Comparison of ENCODE assay signal across 20 cellular contexts in genomic region chr3:136645915-136646314, GRCh38.
DNase-seq lines count a peak whose midpoint lies in the region; ATAC-seq and TF ChIP-seq lines count a peak whose summit lies in the region.
"Had no signal": no experiment of that assay in that cellular context is flagged by ENCODE, and none has a peak within 500 bp of the region (broad histone marks: within the 10 kb centered on the region; RNA-seq: fewer than 3 reads in every experiment).

No MANE protein-coding gene starts in this region.

- 94 to 98% (median 97%) methylated on average over 2 of the region's 2 CpGs for WGBS in heart left ventricle, 4 donors

- POLR2A ChIA-PET in WTC11 (lab: Charles Lee): no interaction called here

- no peak for TF ChIP-seq POLR2A in heart left ventricle (IDR thresholded peaks at IDR 0.05)

- peak overlapping the region; percentile 21; the same call in 1 of the 2 replicates for H3K27ac Mint-ChIP-seq in WTC11
- H3K27ac Mint-ChIP-seq: activated CD4-positive, alpha-beta T cell treated with anti-CD3 and anti-CD28 coated beads for 36 hours had no signal

- H3K36me3 ChIP-seq in heart left ventricle: no peaks in the 10 kb centered on the region
- H3K36me3 ChIP-seq: lower lobe of right lung had no signal

- H3K4me3 ChIP-seq in heart left ventricle: no peak overlapping the region
- H3K4me3 ChIP-seq: lower lobe of right lung, skin epidermis had no signal

- ATAC-seq in GM18511 (IDR thresholded peaks at IDR 0.05; ENCODE audit: unreplicated experiment) (peak; percentile 79), GM21367 (IDR thresholded peaks at IDR 0.05; ENCODE audit: unreplicated experiment) (peak; percentile 64), HG03103 (IDR thresholded peaks at IDR 0.05; ENCODE audit: low read depth, unreplicated experiment) (peak; percentile 71), WTC11 (no peak), HG03520 (IDR thresholded peaks at IDR 0.05; ENCODE audit: unreplicated experiment) (no peak), heart left ventricle (no peak)
- ATAC-seq: activated CD4-positive, alpha-beta T cell treated with anti-CD3 and anti-CD28 coated beads for 36 hours; lower lobe of right lung; naive thymus-derived CD4-positive, alpha-beta T cell; Panc1 had no signal

- H3K36me3 Mint-ChIP-seq in WTC11: no peaks in the 10 kb centered on the region

- 0 out of 2 replicates have a peak, but pooled peaks cover 8% of the 10 kb centered on the region for H3K4me1 Mint-ChIP-seq in WTC11

- no peaks in the 10 kb centered on the region for H3K27me3 ChIP-seq in heart left ventricle

- H3K4me3 Mint-ChIP-seq in WTC11: no peak overlapping the region
- H3K4me3 Mint-ChIP-seq: activated CD4-positive, alpha-beta T cell treated with anti-CD3 and anti-CD28 coated beads for 36 hours had no signal

- H3K27me3 Mint-ChIP-seq in WTC11 (ENCODE audit: low read depth): no peaks in the 10 kb centered on the region
- H3K27me3 Mint-ChIP-seq: activated CD4-positive, alpha-beta T cell treated with anti-CD3 and anti-CD28 coated beads for 36 hours; naive thymus-derived CD4-positive, alpha-beta T cell had no signal

- CTCF ChIA-PET in WTC11 (lab: Charles Lee): no interaction called here

- no peak overlapping the region for H3K27ac ChIP-seq in heart left ventricle
- H3K27ac ChIP-seq: lower lobe of right lung, skin epidermis had no signal

- TF ChIP-seq CTCF in WTC11 (IDR thresholded peaks at IDR 0.05): no peak
- TF ChIP-seq CTCF in heart left ventricle (IDR thresholded peaks at IDR 0.05): no peak

- H3K9me3 Mint-ChIP-seq in WTC11: no peaks in the 10 kb centered on the region

- intact Hi-C loops in heart left ventricle (cut with DNase I): no loop called here

- peaks cover 0 to 14% (median 0%) of the 10 kb centered on the region in 12 donors for H3K4me1 ChIP-seq in heart left ventricle
- H3K4me1 ChIP-seq: lower lobe of right lung had no signal

- no peaks in the 10 kb centered on the region for H3K9me3 ChIP-seq in heart left ventricle
- H3K9me3 ChIP-seq: lower lobe of right lung had no signal

- no peak for DNase-seq in WTC11 (ENCODE audit: low spot score)
- no peak for DNase-seq in retina
- DNase-seq in heart left ventricle: no peak
- no peak for DNase-seq in NCI-H2029 treated with DMSO at 0.1 percent for 48 hours (lab: John Stamatoyannopoulos, UW)
- DNase-seq: activated CD4-positive, alpha-beta T cell treated with anti-CD3 and anti-CD28 coated beads for 36 hours; activated effector memory CD4-positive, alpha-beta T cell treated with Interleukin-2 at 50 U/mL for 16 hours; amygdala; effector memory CD4-positive, alpha-beta T cell; Kasumi-1; lower lobe of right lung; naive thymus-derived CD4-positive, alpha-beta T cell; NCI-H1417 treated with DMSO at 0.1 percent for 48 hours; NCI-H2171 treated with DMSO at 0.1 percent for 48 hours; posterior cingulate gyrus had no signal

TF ChIP-seq in WTC11, 78 proteins besides CTCF, POLR2A, EP300 and RAD21:
- TF ChIP-seq NFATC4 (CRISPR knock-in tag; IDR thresholded peaks at IDR 0.05): no peak
- no peak for TF ChIP-seq ZNF138 (CRISPR knock-in tag; conservative IDR thresholded peaks at IDR 0.05)
- TF ChIP-seq E2F1 (CRISPR knock-in tag; IDR thresholded peaks at IDR 0.05): no peak

Comparison
In these comparisons a context has a peak if more than half of its experiments do, and no peak if none do; other contexts are left out.
1. ATAC-seq: peak in GM18511 (single experiment), GM21367 (single experiment) and HG03103 (single experiment); none in WTC11 (single experiment), HG03520 (single experiment) and heart left ventricle (0 of 4).